1 cellular context compared by ENCODE assay signal in the genomic region with DNA sequence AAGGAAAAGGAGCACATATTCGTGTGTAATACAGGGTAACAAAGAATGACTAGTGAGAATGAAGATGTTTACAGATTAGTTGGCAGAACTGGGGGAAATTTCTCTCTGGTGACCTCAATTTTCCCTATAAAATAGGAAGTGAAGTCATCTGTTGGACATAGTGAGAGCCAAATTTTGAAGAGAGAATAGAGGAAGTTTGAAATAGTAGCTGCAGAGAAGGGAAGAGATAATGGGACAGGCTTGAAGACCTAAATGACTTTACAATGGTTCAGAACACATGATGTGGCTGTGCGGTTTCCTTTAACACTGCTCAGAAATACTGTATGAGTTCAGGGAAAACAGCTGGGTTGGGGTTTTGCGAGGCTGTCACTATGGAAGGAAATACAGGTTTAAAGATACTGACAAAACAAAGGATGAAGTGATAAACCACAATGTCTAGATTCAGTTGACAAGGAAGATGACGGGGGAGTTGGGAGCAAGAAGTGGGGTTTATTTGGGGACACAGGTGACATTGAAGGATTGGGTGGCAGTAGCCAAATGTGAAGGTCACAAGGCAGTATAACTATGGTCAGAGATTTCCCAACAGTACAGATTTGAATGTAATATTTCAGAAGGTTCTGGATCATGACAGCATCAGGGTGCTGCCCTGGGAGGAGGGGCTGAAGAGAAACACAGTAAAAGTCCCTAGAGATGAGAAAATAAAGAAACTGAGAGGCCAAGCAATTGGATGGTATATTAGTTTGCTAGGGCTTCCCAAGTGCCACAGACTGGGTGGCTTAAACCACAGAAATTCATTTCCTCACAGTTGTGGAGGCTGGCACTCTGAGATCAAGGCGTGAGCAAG.
TF ChIP-seq lines count a peak whose summit lies in the region.

No MANE protein-coding gene starts in this region.

TF ChIP-seq in K562, 482 proteins besides CTCF, POLR2A, EP300 and RAD21 (continued from another document):
- TF ChIP-seq, protein P1, sequence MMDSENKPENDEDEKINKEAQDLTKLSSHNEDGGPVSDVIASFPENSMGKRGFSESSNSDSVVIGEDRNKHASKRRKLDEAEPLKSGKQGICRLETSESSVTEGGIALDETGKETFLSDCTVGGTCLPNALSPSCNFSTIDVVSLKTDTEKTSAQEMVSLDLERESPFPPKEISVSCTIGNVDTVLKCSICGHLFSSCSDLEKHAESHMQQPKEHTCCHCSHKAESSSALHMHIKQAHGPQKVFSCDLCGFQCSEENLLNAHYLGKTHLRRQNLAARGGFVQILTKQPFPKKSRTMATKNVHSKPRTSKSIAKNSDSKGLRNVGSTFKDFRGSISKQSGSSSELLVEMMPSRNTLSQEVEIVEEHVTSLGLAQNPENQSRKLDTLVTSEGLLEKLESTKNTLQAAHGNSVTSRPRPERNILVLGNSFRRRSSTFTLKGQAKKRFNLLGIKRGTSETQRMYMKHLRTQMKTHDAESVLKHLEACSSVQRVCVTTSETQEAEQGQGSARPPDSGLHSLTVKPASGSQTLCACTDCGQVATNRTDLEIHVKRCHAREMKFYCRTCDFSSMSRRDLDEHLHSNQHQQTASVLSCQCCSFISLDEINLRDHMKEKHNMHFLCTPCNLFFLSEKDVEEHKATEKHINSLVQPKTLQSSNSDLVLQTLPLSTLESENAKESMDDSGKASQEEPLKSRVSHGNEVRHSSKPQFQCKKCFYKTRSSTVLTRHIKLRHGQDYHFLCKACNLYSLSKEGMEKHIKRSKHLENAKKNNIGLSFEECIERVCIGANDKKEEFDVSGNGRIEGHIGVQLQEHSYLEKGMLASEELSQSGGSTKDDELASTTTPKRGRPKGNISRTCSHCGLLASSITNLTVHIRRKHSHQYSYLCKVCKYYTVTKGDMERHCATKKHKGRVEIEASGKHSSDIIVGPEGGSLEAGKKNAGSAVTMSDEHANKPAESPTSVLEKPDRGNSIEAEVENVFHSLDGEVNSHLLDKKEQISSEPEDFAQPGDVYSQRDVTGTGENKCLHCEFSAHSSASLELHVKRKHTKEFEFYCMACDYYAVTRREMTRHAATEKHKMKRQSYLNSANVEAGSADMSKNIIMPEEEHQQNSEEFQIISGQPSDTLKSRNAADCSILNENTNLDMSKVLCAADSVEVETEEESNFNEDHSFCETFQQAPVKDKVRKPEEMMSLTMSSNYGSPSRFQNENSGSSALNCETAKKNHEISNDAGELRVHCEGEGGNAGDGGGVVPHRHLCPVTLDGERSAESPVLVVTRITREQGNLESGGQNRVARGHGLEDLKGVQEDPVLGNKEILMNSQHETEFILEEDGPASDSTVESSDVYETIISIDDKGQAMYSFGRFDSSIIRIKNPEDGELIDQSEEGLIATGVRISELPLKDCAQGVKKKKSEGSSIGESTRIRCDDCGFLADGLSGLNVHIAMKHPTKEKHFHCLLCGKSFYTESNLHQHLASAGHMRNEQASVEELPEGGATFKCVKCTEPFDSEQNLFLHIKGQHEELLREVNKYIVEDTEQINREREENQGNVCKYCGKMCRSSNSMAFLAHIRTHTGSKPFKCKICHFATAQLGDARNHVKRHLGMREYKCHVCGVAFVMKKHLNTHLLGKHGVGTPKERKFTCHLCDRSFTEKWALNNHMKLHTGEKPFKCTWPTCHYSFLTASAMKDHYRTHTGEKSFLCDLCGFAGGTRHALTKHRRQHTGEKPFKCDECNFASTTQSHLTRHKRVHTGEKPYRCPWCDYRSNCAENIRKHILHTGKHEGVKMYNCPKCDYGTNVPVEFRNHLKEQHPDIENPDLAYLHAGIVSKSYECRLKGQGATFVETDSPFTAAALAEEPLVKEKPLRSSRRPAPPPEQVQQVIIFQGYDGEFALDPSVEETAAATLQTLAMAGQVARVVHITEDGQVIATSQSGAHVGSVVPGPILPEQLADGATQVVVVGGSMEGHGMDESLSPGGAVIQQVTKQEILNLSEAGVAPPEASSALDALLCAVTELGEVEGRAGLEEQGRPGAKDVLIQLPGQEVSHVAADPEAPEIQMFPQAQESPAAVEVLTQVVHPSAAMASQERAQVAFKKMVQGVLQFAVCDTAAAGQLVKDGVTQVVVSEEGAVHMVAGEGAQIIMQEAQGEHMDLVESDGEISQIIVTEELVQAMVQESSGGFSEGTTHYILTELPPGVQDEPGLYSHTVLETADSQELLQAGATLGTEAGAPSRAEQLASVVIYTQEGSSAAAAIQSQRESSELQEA (IDR thresholded peaks at IDR 0.05; ENCODE audit: low read depth), result no peak
- no peak for TF ChIP-seq PBX2 (CRISPR knock-in tag; IDR thresholded peaks at IDR 0.05; ENCODE audit: low read depth)
- TF ChIP-seq PBX2 (tag; conservative IDR thresholded peaks at IDR 0.05; ENCODE audit: low read depth), result peak; percentile 66
- TF ChIP-seq ZNF766 (CRISPR knock-in tag; conservative IDR thresholded peaks at IDR 0.05), result peak; percentile 74; the same call in 1 of the 2 replicates
